8 cellular contexts compared by ENCODE assay signal in genomic region chr1:157994704-157995540, GRCh38. TPM values are rescaled to one million over a fixed set of nuclear protein-coding genes. Genes with fewer than 3 reads are reported as not detected.
DNase-seq lines count a peak whose midpoint lies in the region; ATAC-seq and TF ChIP-seq lines count a peak whose summit lies in the region.

No MANE protein-coding gene starts in this region.

- peak; percentile 22 for DNase-seq in HFFc6
- DNase-seq in astrocyte of the spinal cord (ENCODE audit: low read depth, low spot score): peak; percentile 32
- DNase-seq in kidney tubule cell (ENCODE audit: low spot score): peak; percentile 29
- DNase-seq in midbrain (lab: John Stamatoyannopoulos, UW): no peak
- no peak for DNase-seq in OCI-M1 (lab: John Stamatoyannopoulos, UW)
- no peak for DNase-seq in stimulated activated CD4-positive, alpha-beta T cell treated with anti-CD3 and anti-CD28 coated beads, Interleukin-4, amount 100 ng/mL, for 1 hour

- H3K27ac Mint-ChIP-seq in HFFc6: peak overlapping the region; percentile 76

- TF ChIP-seq CTCF in HFFc6 (IDR thresholded peaks at IDR 0.05) (no peak), astrocyte of the spinal cord (IDR thresholded peaks at IDR 0.05; ENCODE audit: low read depth, low read length) (no peak)

- H3K4me3 Mint-ChIP-seq in HFFc6: peak overlapping the region; percentile 89

- H3K27ac ChIP-seq in subcutaneous abdominal adipose tissue (ENCODE audit: low read depth, low read length): peak overlapping the region; percentile 97

- no peaks in the 10 kb centered on the region for H3K9me3 ChIP-seq in subcutaneous abdominal adipose tissue (ENCODE audit: control insufficient read depth in 5 of 5, low read length in 5 of 5)

- H3K27me3 ChIP-seq in subcutaneous abdominal adipose tissue (ENCODE audit: control insufficient read depth in 5 of 5, insufficient read depth in 4 of 5, low read length in 5 of 5): peaks cover 0 to 5% (median 0%) of the 10 kb centered on the region in 5 donors

- H3K4me3 ChIP-seq in astrocyte of the spinal cord (ENCODE audit: low read depth, low read length) (peak overlapping the region; percentile 98), subcutaneous abdominal adipose tissue (ENCODE audit: low read depth in 1 of 5, low read length in 5 of 5) (peak overlapping the region; percentile 77 to 85 (median 82))

- no peaks in the 10 kb centered on the region for H3K9me3 Mint-ChIP-seq in HFFc6

- peak overlapping the region; percentile 65 to 78 (median 73) for H3K9ac ChIP-seq in subcutaneous abdominal adipose tissue (ENCODE audit: low read length in 5 of 5)

- peaks cover 2% of the 10 kb centered on the region; the same call in 1 of the 2 replicates for H3K27me3 Mint-ChIP-seq in HFFc6 (ENCODE audit: insufficient read depth)

- in situ Hi-C loops in astrocyte of the spinal cord (cut with HindIII; ENCODE audit: low sequenced_read_pairs): no loop called here

- peaks cover 80% of the 10 kb centered on the region for H3K4me1 Mint-ChIP-seq in HFFc6 (ENCODE audit: low read depth)

- H3K36me3 ChIP-seq in subcutaneous abdominal adipose tissue (ENCODE audit: control insufficient read depth in 5 of 5, insufficient read depth in 5 of 5, low read length in 5 of 5): peaks cover 0 to 4% (median 0%) of the 10 kb centered on the region in 5 donors

- H3K4me1 ChIP-seq in subcutaneous abdominal adipose tissue (ENCODE audit: control insufficient read depth in 5 of 5, insufficient read depth in 5 of 5, low read length in 5 of 5): peaks cover 7 to 70% (median 56%) of the 10 kb centered on the region in 5 donors

- no peak for ATAC-seq in HG02588 (IDR thresholded peaks at IDR 0.05; ENCODE audit: unreplicated experiment)

- peaks cover 6% of the 10 kb centered on the region; the same call in 1 of the 2 replicates for H3K36me3 Mint-ChIP-seq in HFFc6 (ENCODE audit: low read depth)

RNA-seq across cellular contexts. Expression of gene KIRREL1, which starts 1.5 kb away (rescaled TPM):
- 100 to 1,000 TPM in 5 of 6 experiments, 10 to 100 TPM in 1; 99.5 to 121 (median 107) TPM for total RNA-seq in HFFc6 (2021; fragmentation: NEBNext Ultra II Directional; extraction: Animal tissue kit (Norgen Biotek cat#: 25700))

Comparison
In these comparisons a context has a peak if more than half of its experiments do, and no peak if none do; other contexts are left out.
1. DNase-seq: peak in HFFc6 (single experiment), astrocyte of the spinal cord (single experiment) and kidney tubule cell (single experiment); none in midbrain (single experiment), OCI-M1 (single experiment) and stimulated activated CD4-positive, alpha-beta T cell treated with anti-CD3 and anti-CD28 coated beads, Interleukin-4, amount 100 ng/mL, for 1 hour (single experiment).